ENCODE assay signal across 8 cellular contexts in the genomic region with DNA sequence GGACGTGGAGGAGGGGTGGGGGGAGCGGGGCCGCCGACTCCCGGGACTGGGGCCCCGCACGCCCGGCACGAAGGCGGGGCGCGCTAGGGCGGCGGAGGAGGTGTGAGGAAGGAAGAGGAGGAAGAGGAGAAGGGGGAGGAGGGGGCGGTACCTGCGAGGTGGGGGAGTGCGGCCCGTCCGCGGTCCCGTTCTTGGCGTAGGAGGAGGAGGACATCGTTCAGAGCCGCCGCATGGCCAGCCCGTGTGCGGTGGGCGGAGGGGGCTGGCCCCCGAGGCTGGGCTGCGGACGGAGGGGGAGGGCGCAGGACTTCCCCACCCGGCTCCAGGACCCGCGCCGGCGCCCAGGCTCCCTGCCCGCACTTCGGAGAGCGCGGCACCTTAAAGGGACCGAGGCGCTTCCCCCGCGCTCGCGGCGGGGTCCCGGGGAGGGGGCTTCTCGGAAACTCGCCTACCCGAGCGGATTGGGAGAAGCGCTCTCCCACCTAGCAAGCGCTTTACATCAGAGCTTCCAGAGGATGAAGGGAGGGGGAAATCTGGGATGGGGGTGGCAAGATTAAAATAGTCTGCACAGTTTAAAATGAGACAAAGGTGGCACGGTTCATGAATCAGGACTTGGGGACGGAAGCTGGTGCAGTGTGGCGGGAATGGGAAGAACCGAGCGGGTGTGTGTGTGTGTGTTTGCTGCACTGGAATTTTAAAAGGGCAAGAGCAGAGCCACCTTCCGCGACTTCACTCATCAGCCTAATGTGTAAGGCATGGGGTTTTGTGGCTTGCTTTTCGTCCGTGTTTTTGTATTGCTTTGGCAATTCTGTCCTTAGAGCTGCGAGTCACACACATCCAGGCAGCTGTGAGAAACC. TPM values are rescaled to one million over a fixed set of nuclear protein-coding genes. Genes with fewer than 3 reads are reported as not detected.
DNase-seq lines count a peak whose midpoint lies in the region; ATAC-seq and TF ChIP-seq lines count a peak whose summit lies in the region.

A gene (minus strand): TSS at position 247 of the 857 bp plus-strand sequence.

- H3K4me3 Mint-ChIP-seq in IgD-negative memory B cell, result peak within 1 kb of the TSS; percentile 76 to 94 (median 89)
- H3K4me3 Mint-ChIP-seq in activated T-helper 1 cell treated with anti-CD3 and anti-CD28 coated beads, Interleukin-12 subunit alpha, Interleukin-12 subunit beta, Interleukin-2, Interleukin-4 antibody, amounts not matched to agents 30 ng/mL and 10 ng/mL and 1 ng/mL, durations not matched to agents 14 hours and 24 hours and 36 hours, result peak within 1 kb of the TSS; percentile 84

- TF ChIP-seq POLR2A in prostate gland (IDR thresholded peaks at IDR 0.05), result no peak

- peaks cover 11 to 18% (median 16%) of the 10 kb centered on the region in 3 donors for H3K4me1 Mint-ChIP-seq in IgD-negative memory B cell
- peaks cover 18% of the 10 kb centered on the region for H3K4me1 Mint-ChIP-seq in activated T-helper 1 cell treated with anti-CD3 and anti-CD28 coated beads, Interleukin-12 subunit alpha, Interleukin-12 subunit beta, Interleukin-2, Interleukin-4 antibody, amounts not matched to agents 30 ng/mL and 10 ng/mL and 1 ng/mL, durations not matched to agents 14 hours and 24 hours and 36 hours (ENCODE audit: low read depth)

- peak within 1 kb of the TSS; percentile 76 for H3K4me3 ChIP-seq in ACC112 (ENCODE audit: low read depth, low read length)
- H3K4me3 ChIP-seq in GM12875 (ENCODE audit: low read depth, low read length), result peak within 1 kb of the TSS; percentile 88
- peak within 1 kb of the TSS; percentile 64 for H3K4me3 ChIP-seq in prostate gland

- H3K36me3 Mint-ChIP-seq in IgD-negative memory B cell, result no peaks in the 10 kb centered on the region
- H3K36me3 Mint-ChIP-seq in activated T-helper 1 cell treated with anti-CD3 and anti-CD28 coated beads, Interleukin-12 subunit alpha, Interleukin-12 subunit beta, Interleukin-2, Interleukin-4 antibody, amounts not matched to agents 30 ng/mL and 10 ng/mL and 1 ng/mL, durations not matched to agents 14 hours and 24 hours and 36 hours (ENCODE audit: low read depth), result no peaks in the 10 kb centered on the region

- H3K9me3 Mint-ChIP-seq in IgD-negative memory B cell, result no peaks in the 10 kb centered on the region
- H3K9me3 Mint-ChIP-seq in activated T-helper 1 cell treated with anti-CD3 and anti-CD28 coated beads, Interleukin-12 subunit alpha, Interleukin-12 subunit beta, Interleukin-2, Interleukin-4 antibody, amounts not matched to agents 30 ng/mL and 10 ng/mL and 1 ng/mL, durations not matched to agents 14 hours and 24 hours and 36 hours, result no peaks in the 10 kb centered on the region

- no peaks in the 10 kb centered on the region for H3K36me3 ChIP-seq in ACC112 (ENCODE audit: insufficient read depth, low read length)
- H3K36me3 ChIP-seq in prostate gland, result no peaks in the 10 kb centered on the region

- peak within 1 kb of the TSS in 1 of 3 donors; percentile 78 for H3K27ac Mint-ChIP-seq in IgD-negative memory B cell
- peak within 1 kb of the TSS; percentile 46 for H3K27ac Mint-ChIP-seq in activated T-helper 1 cell treated with anti-CD3 and anti-CD28 coated beads, Interleukin-12 subunit alpha, Interleukin-12 subunit beta, Interleukin-2, Interleukin-4 antibody, amounts not matched to agents 30 ng/mL and 10 ng/mL and 1 ng/mL, durations not matched to agents 14 hours and 24 hours and 36 hours

- H3K27me3 Mint-ChIP-seq in IgD-negative memory B cell, result peaks cover 34% of the 10 kb centered on the region
- H3K27me3 Mint-ChIP-seq in activated T-helper 1 cell treated with anti-CD3 and anti-CD28 coated beads, Interleukin-12 subunit alpha, Interleukin-12 subunit beta, Interleukin-2, Interleukin-4 antibody, amounts not matched to agents 30 ng/mL and 10 ng/mL and 1 ng/mL, durations not matched to agents 14 hours and 24 hours and 36 hours (ENCODE audit: insufficient read depth), result peaks cover 61% of the 10 kb centered on the region

- peak within 1 kb of the TSS; percentile 87 for H2AFZ ChIP-seq in ACC112 (ENCODE audit: low read length, unreplicated experiment)

- H3K9me3 ChIP-seq in prostate gland, result no peaks in the 10 kb centered on the region

- TF ChIP-seq CTCF in GM12875 (IDR thresholded peaks at IDR 0.05; ENCODE audit: borderline replicate concordance, insufficient read depth, low read depth, low read length), result no peak
- TF ChIP-seq CTCF in prostate gland (IDR thresholded peaks at IDR 0.05), result no peak

- no peak for DNase-seq in activated T-helper 1 cell treated with anti-CD3 and anti-CD28 coated beads, Interleukin-12 subunit alpha, Interleukin-12 subunit beta, Interleukin-2, Interleukin-4 antibody, amounts not matched to agents 30 ng/mL and 10 ng/mL and 1 ng/mL, durations not matched to agents 14 hours and 24 hours and 36 hours (ENCODE audit: low spot score)
- DNase-seq in Right ventricle myocardium superior (peak; percentile 47), prostate gland (ENCODE audit: low spot score) (peak; percentile 51)

- H3K27ac ChIP-seq in ACC112 (ENCODE audit: low read depth, low read length) (no peak within 1 kb of the TSS), prostate gland (peak within 1 kb of the TSS; percentile 79 to 83)

- H3K27me3 ChIP-seq in ACC112 (ENCODE audit: insufficient read depth, low read length) (peaks cover 69% of the 10 kb centered on the region), prostate gland (replicated peaks; ENCODE audit: insufficient read depth) (no peaks in the 10 kb centered on the region)

- under 1% methylated on average over 65 of the region's 65 CpGs for WGBS in prostate gland

- intact Hi-C loops in activated T-helper 1 cell treated with anti-CD3 and anti-CD28 coated beads, Interleukin-12 subunit alpha, Interleukin-12 subunit beta, Interleukin-2, Interleukin-4 antibody, amounts not matched to agents 30 ng/mL and 10 ng/mL and 1 ng/mL, durations not matched to agents 14 hours and 24 hours and 36 hours (cut with micrococcal nuclease), result loop anchor here (2.0 to 10.0 kb wide), 4 partner anchors 36 to 272 kb away; a partner anchor contains a TSS
- intact Hi-C loops in Right ventricle myocardium superior (cut with DNase I), result no loop called here
- intact Hi-C loops in prostate gland (cut with DNase I), result no loop called here

- H3K4me1 ChIP-seq in ACC112 (ENCODE audit: control insufficient read depth, insufficient read depth, low read length, unreplicated experiment) (peaks cover 4% of the 10 kb centered on the region), prostate gland (replicated peaks) (peaks cover 2% of the 10 kb centered on the region)

- H3K79me2 ChIP-seq in ACC112 (ENCODE audit: control insufficient read depth, insufficient read depth, low read length, unreplicated experiment), result no peaks in the 10 kb centered on the region

- ATAC-seq in Right ventricle myocardium superior (ENCODE audit: poor library complexity) (peak; percentile 62), HG03521 (IDR thresholded peaks at IDR 0.05; ENCODE audit: unreplicated experiment) (no peak), HG03342 (IDR thresholded peaks at IDR 0.05; ENCODE audit: unreplicated experiment) (no peak)

RNA-seq across cellular contexts. Expression of the gene that starts here (rescaled TPM):
- polyA plus RNA-seq in IgD-negative memory B cell, result 0.43 TPM
- 0.39 and 0.83 TPM in 2 replicates for total RNA-seq in activated T-helper 1 cell treated with anti-CD3 and anti-CD28 coated beads, Interleukin-12 subunit alpha, Interleukin-12 subunit beta, Interleukin-2, Interleukin-4 antibody, amounts not matched to agents 30 ng/mL and 10 ng/mL and 1 ng/mL, durations not matched to agents 14 hours and 24 hours and 36 hours
- 0.46 TPM for total RNA-seq in Right ventricle myocardium superior
- 10 to 100 TPM; 15.4 to 40.6 TPM for total RNA-seq in prostate gland

Comparison
In these comparisons a context has a peak if more than half of its experiments do, and no peak if none do; other contexts are left out.
1. Peak in DNase-seq and ATAC-seq in Right ventricle myocardium superior; RNA of the gene not detected or under 1 TPM.